ENCODE assay signal across 10 cellular contexts in genomic region chr14:73764406-73764805, GRCh38. TPM values are rescaled to one million over a fixed set of nuclear protein-coding genes. Genes with fewer than 3 reads are reported as not detected.
DNase-seq lines count a peak whose midpoint lies in the region; ATAC-seq and TF ChIP-seq lines count a peak whose summit lies in the region.
"Had no signal": no experiment of that assay in that cellular context is flagged by ENCODE, and none has a peak within 500 bp of the region (broad histone marks: within the 10 kb centered on the region; RNA-seq: fewer than 3 reads in every experiment).

No MANE protein-coding gene starts in this region.

- no peaks in the 10 kb centered on the region for H3K9me3 Mint-ChIP-seq in stimulated activated naive CD8-positive, alpha-beta T cell treated with anti-CD3 and anti-CD28 coated beads, Interleukin-15, Interleukin-2, amounts not matched to agents 100 ng/mL and 50 ng/mL, for 24 hours
- no peaks in the 10 kb centered on the region for H3K9me3 Mint-ChIP-seq in stimulated activated naive CD8-positive, alpha-beta T cell treated with anti-CD3 and anti-CD28 coated beads, Interleukin-15, amount 100 ng/mL, for 72 hours
- no peaks in the 10 kb centered on the region for H3K9me3 Mint-ChIP-seq in neural crest cell

- TF ChIP-seq CTCF in neural crest cell (conservative IDR thresholded peaks at IDR 0.05) (no peak), vagina (IDR thresholded peaks at IDR 0.05) (no peak), MM.1S (IDR thresholded peaks at IDR 0.05; ENCODE audit: low read length) (no peak)

- no peak for DNase-seq in stimulated activated naive CD8-positive, alpha-beta T cell treated with anti-CD3 and anti-CD28 coated beads, Interleukin-15, amount 100 ng/mL, for 72 hours
- no peak for DNase-seq in epithelial cell of prostate (ENCODE audit: low read depth, low spot score)
- DNase-seq in neural crest cell (ENCODE audit: low read depth, low spot score): no peak
- no peak for DNase-seq in vagina (ENCODE audit: extremely low spot score in 2 of 2)
- no peak for DNase-seq in MM.1S
- DNase-seq in NCI-H187 treated with DMSO at 0.1 percent for 48 hours (lab: John Stamatoyannopoulos, UW): no peak
- DNase-seq: amniotic stem cell, Caco-2 had no signal

- no peak overlapping the region for H2AFZ ChIP-seq in MM.1S (ENCODE audit: low read length)

- H3K9me3 ChIP-seq in vagina (no peaks in the 10 kb centered on the region), MM.1S (replicated peaks; ENCODE audit: insufficient read depth, low read length) (no peaks in the 10 kb centered on the region)
- H3K9me3 ChIP-seq: Caco-2 had no signal

- H3K36me3 ChIP-seq in vagina (no peaks in the 10 kb centered on the region), MM.1S (replicated peaks; ENCODE audit: insufficient read depth, low read length) (no peaks in the 10 kb centered on the region)

- H3K4me1 ChIP-seq in vagina (peaks cover 84% of the 10 kb centered on the region), MM.1S (ENCODE audit: low read length) (peaks cover 39% of the 10 kb centered on the region)

- no peak overlapping the region for H3K9ac ChIP-seq in MM.1S (ENCODE audit: low read length)

- H3K9me2 ChIP-seq in MM.1S (replicated peaks; ENCODE audit: insufficient read depth, low read length): no peaks in the 10 kb centered on the region

- H3K4me3 ChIP-seq in vagina: no peak overlapping the region
- H3K4me3 ChIP-seq in MM.1S (ENCODE audit: low read length): no peak overlapping the region

- H3K4me1 Mint-ChIP-seq in stimulated activated naive CD8-positive, alpha-beta T cell treated with anti-CD3 and anti-CD28 coated beads, Interleukin-15, Interleukin-2, amounts not matched to agents 100 ng/mL and 50 ng/mL, for 24 hours (ENCODE audit: low read depth): peaks cover 69% of the 10 kb centered on the region
- H3K4me1 Mint-ChIP-seq in stimulated activated naive CD8-positive, alpha-beta T cell treated with anti-CD3 and anti-CD28 coated beads, Interleukin-15, amount 100 ng/mL, for 72 hours: peaks cover 74% of the 10 kb centered on the region
- H3K4me1 Mint-ChIP-seq in neural crest cell: peaks cover 42% of the 10 kb centered on the region

- no peaks in the 10 kb centered on the region for H4K20me1 ChIP-seq in MM.1S (ENCODE audit: insufficient read depth, low read length)

- no peak overlapping the region for H3K4me2 ChIP-seq in MM.1S (ENCODE audit: low read depth, low read length)

- H3K27me3 Mint-ChIP-seq in stimulated activated naive CD8-positive, alpha-beta T cell treated with anti-CD3 and anti-CD28 coated beads, Interleukin-15, Interleukin-2, amounts not matched to agents 100 ng/mL and 50 ng/mL, for 24 hours: no peaks in the 10 kb centered on the region
- no peaks in the 10 kb centered on the region for H3K27me3 Mint-ChIP-seq in stimulated activated naive CD8-positive, alpha-beta T cell treated with anti-CD3 and anti-CD28 coated beads, Interleukin-15, amount 100 ng/mL, for 72 hours
- peaks cover 2% of the 10 kb centered on the region for H3K27me3 Mint-ChIP-seq in neural crest cell (ENCODE audit: low read depth)

- H3K79me2 ChIP-seq in MM.1S (ENCODE audit: low read length): peaks cover 46% of the 10 kb centered on the region

- H3K4me3 Mint-ChIP-seq in stimulated activated naive CD8-positive, alpha-beta T cell treated with anti-CD3 and anti-CD28 coated beads, Interleukin-15, Interleukin-2, amounts not matched to agents 100 ng/mL and 50 ng/mL, for 24 hours: no peak overlapping the region
- H3K4me3 Mint-ChIP-seq in stimulated activated naive CD8-positive, alpha-beta T cell treated with anti-CD3 and anti-CD28 coated beads, Interleukin-15, amount 100 ng/mL, for 72 hours: peak overlapping the region in 1 of 2 donors; percentile 52
- H3K4me3 Mint-ChIP-seq in neural crest cell: no peak overlapping the region

- H3K36me3 Mint-ChIP-seq in stimulated activated naive CD8-positive, alpha-beta T cell treated with anti-CD3 and anti-CD28 coated beads, Interleukin-15, Interleukin-2, amounts not matched to agents 100 ng/mL and 50 ng/mL, for 24 hours (ENCODE audit: low read depth): peaks cover 4% of the 10 kb centered on the region
- no peaks in the 10 kb centered on the region for H3K36me3 Mint-ChIP-seq in neural crest cell (ENCODE audit: low read depth)

- H3K27ac ChIP-seq in epithelial cell of prostate (peak overlapping the region; percentile 17), vagina (peak overlapping the region; percentile 72), MM.1S (ENCODE audit: low read length) (no peak overlapping the region)

- H3F3A ChIP-seq in MM.1S (ENCODE audit: insufficient read depth, low read length): peaks cover 25% of the 10 kb centered on the region

- no peak for ATAC-seq in stimulated activated naive CD8-positive, alpha-beta T cell treated with anti-CD3 and anti-CD28 coated beads, Interleukin-15, amount 100 ng/mL, for 72 hours
- no peak for ATAC-seq in GM21786 (IDR thresholded peaks at IDR 0.05; ENCODE audit: unreplicated experiment)

- no peaks in the 10 kb centered on the region for H3K27me3 ChIP-seq in vagina
- no peaks in the 10 kb centered on the region for H3K27me3 ChIP-seq in MM.1S (replicated peaks; ENCODE audit: insufficient read depth, low read length)

- TF ChIP-seq POLR2A in vagina (IDR thresholded peaks at IDR 0.05): no peak

- peak overlapping the region; percentile 78 for H3K27ac Mint-ChIP-seq in stimulated activated naive CD8-positive, alpha-beta T cell treated with anti-CD3 and anti-CD28 coated beads, Interleukin-15, Interleukin-2, amounts not matched to agents 100 ng/mL and 50 ng/mL, for 24 hours
- peak overlapping the region in 1 of 2 donors; percentile 47 for H3K27ac Mint-ChIP-seq in stimulated activated naive CD8-positive, alpha-beta T cell treated with anti-CD3 and anti-CD28 coated beads, Interleukin-15, amount 100 ng/mL, for 72 hours
- H3K27ac Mint-ChIP-seq in neural crest cell (ENCODE audit: unreplicated experiment): peak overlapping the region; percentile 40

- intact Hi-C loops in vagina (cut with DNase I): loop anchor here (5.0 kb wide), 1 partner anchor 37 kb away; no protein-coding TSS in a partner anchor

RNA-seq across cellular contexts. Expression of gene PNMA1, which starts 50.2 kb away (rescaled TPM):
- total RNA-seq in neural crest cell (94.4 and 97.4 TPM in 2 replicates), vagina (35.4 TPM)
